1 cellular context compared by ENCODE assay signal in the genomic region with DNA sequence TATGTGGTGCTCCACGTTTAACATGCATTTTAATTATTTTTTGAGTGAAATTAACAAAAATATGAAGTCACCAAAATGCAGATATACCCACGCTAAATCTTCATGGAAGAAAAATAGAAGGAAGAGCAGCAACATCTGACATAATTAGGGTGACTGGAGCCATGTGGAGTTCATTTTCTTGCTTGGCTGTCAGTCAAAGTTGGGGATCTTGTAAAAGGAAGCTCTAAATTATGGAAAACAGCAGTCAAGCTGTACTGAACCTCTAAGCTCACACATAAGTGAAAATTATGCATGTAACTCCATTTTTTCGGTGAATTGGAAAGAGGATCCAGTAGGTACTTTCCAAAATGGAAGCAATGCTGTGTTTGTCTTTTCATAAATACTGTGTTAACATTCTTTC.
TF ChIP-seq lines count a peak whose summit lies in the region.

No MANE protein-coding gene starts in this region.

TF ChIP-seq in SK-N-SH treated with all-trans-retinoic acid at 6 μM for 48 hours, 23 proteins besides CTCF, POLR2A, EP300 and RAD21 (continued from another document):
- TF ChIP-seq OSR1 (CRISPR knock-in tag; IDR thresholded peaks at IDR 0.05) (no peak), ESRRG (CRISPR knock-in tag; IDR thresholded peaks at IDR 0.05) (no peak), ZNF8 (CRISPR knock-in tag; IDR thresholded peaks at IDR 0.05) (no peak), PPARA (CRISPR knock-in tag; IDR thresholded peaks at IDR 0.05; ENCODE audit: borderline replicate concordance) (no peak), ZNF565 (CRISPR knock-in tag; conservative IDR thresholded peaks at IDR 0.05; ENCODE audit: low read depth) (no peak), ARNTL (CRISPR knock-in tag; IDR thresholded peaks at IDR 0.05; ENCODE audit: borderline replicate concordance, low read depth) (no peak), CSDC2 (CRISPR knock-in tag; IDR thresholded peaks at IDR 0.05) (no peak), RARB (CRISPR knock-in tag; IDR thresholded peaks at IDR 0.05) (no peak), ZC3H10 (CRISPR knock-in tag; IDR thresholded peaks at IDR 0.05) (no peak), BACH2 (CRISPR knock-in tag; IDR thresholded peaks at IDR 0.05; ENCODE audit: borderline replicate concordance) (no peak), ISL1 (CRISPR knock-in tag; IDR thresholded peaks at IDR 0.05) (no peak)
- TF ChIP-seq, protein P1, sequence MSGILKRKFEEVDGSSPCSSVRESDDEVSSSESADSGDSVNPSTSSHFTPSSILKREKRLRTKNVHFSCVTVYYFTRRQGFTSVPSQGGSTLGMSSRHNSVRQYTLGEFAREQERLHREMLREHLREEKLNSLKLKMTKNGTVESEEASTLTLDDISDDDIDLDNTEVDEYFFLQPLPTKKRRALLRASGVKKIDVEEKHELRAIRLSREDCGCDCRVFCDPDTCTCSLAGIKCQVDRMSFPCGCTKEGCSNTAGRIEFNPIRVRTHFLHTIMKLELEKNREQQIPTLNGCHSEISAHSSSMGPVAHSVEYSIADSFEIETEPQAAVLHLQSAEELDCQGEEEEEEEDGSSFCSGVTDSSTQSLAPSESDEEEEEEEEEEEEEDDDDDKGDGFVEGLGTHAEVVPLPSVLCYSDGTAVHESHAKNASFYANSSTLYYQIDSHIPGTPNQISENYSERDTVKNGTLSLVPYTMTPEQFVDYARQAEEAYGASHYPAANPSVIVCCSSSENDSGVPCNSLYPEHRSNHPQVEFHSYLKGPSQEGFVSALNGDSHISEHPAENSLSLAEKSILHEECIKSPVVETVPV (CRISPR knock-in tag; IDR thresholded peaks at IDR 0.05), result no peak
- TF ChIP-seq, protein P2, sequence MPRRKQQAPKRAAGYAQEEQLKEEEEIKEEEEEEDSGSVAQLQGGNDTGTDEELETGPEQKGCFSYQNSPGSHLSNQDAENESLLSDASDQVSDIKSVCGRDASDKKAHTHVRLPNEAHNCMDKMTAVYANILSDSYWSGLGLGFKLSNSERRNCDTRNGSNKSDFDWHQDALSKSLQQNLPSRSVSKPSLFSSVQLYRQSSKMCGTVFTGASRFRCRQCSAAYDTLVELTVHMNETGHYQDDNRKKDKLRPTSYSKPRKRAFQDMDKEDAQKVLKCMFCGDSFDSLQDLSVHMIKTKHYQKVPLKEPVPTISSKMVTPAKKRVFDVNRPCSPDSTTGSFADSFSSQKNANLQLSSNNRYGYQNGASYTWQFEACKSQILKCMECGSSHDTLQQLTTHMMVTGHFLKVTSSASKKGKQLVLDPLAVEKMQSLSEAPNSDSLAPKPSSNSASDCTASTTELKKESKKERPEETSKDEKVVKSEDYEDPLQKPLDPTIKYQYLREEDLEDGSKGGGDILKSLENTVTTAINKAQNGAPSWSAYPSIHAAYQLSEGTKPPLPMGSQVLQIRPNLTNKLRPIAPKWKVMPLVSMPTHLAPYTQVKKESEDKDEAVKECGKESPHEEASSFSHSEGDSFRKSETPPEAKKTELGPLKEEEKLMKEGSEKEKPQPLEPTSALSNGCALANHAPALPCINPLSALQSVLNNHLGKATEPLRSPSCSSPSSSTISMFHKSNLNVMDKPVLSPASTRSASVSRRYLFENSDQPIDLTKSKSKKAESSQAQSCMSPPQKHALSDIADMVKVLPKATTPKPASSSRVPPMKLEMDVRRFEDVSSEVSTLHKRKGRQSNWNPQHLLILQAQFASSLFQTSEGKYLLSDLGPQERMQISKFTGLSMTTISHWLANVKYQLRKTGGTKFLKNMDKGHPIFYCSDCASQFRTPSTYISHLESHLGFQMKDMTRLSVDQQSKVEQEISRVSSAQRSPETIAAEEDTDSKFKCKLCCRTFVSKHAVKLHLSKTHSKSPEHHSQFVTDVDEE (CRISPR knock-in tag; IDR thresholded peaks at IDR 0.05), result no peak
- TF ChIP-seq, protein P3, sequence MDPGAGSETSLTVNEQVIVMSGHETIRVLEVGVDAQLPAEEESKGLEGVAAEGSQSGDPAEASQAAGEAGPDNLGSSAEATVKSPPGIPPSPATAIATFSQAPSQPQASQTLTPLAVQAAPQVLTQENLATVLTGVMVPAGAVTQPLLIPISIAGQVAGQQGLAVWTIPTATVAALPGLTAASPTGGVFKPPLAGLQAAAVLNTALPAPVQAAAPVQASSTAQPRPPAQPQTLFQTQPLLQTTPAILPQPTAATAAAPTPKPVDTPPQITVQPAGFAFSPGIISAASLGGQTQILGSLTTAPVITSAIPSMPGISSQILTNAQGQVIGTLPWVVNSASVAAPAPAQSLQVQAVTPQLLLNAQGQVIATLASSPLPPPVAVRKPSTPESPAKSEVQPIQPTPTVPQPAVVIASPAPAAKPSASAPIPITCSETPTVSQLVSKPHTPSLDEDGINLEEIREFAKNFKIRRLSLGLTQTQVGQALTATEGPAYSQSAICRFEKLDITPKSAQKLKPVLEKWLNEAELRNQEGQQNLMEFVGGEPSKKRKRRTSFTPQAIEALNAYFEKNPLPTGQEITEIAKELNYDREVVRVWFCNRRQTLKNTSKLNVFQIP (CRISPR knock-in tag; IDR thresholded peaks at IDR 0.05; ENCODE audit: borderline replicate concordance, low read depth), result no peak
